22 cellular contexts compared by ENCODE assay signal in the genomic region with DNA sequence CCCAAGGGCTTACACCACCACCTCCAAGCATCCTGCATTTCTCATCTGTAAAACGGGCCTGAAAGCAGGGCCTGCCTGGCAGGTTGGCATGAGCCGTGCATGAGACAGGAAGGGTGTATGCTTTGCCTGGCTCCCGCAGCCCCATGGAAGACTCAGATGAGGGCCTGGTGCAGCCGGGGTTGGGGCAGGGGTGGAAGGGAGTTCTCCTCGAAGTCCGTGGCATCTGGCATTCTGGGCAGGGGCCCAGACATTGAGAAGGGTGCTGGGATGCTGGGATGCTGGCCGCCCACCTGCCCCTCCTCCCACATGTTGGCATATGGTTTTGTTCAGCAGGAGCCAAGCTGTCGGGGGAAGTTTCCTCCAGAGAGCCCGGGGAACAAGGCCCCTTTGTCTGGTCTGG. TPM values are rescaled to one million over a fixed set of nuclear protein-coding genes. Genes with fewer than 3 reads are reported as not detected.
DNase-seq lines count a peak whose midpoint lies in the region; ATAC-seq, FAIRE-seq and TF ChIP-seq lines count a peak whose summit lies in the region.
"Had no signal": no experiment of that assay in that cellular context is flagged by ENCODE, and none has a peak within 500 bp of the region (broad histone marks: within the 10 kb centered on the region; RNA-seq: fewer than 3 reads in every experiment).

No MANE protein-coding gene starts in this region.

- H3K36me3 ChIP-seq in KOPT-K1 (ENCODE audit: insufficient read depth, low read length) = no peaks in the 10 kb centered on the region
- H3K36me3 ChIP-seq in SK-N-SH (replicated peaks in 1 of 2; ENCODE audit: control insufficient read depth in 1 of 2, insufficient read depth in 2 of 2, low read length in 1 of 2) = no peaks in the 10 kb centered on the region
- no peaks in the 10 kb centered on the region for H3K36me3 ChIP-seq in kidney (ENCODE audit: control insufficient read depth in 1 of 2, insufficient read depth in 2 of 2, low read length in 2 of 2)
- no peaks in the 10 kb centered on the region for H3K36me3 ChIP-seq in tibial nerve
- H3K36me3 ChIP-seq in uterus = no peaks in the 10 kb centered on the region
- H3K36me3 ChIP-seq: gastrocnemius medialis had no signal

- H3K27ac ChIP-seq in KOPT-K1 (ENCODE audit: low read depth, low read length, poor library complexity, severe bottlenecking) = peak overlapping the region; percentile 54
- peak overlapping the region in 1 of 2 experiments; percentile 24; a peak in 1 of 4 replicates for H3K27ac ChIP-seq in SK-N-SH (ENCODE audit: low read depth in 2 of 2, low read length in 1 of 2)
- no peak overlapping the region for H3K27ac ChIP-seq in kidney (ENCODE audit: low read depth in 2 of 2, low read length in 2 of 2)
- H3K27ac ChIP-seq in tibial nerve = peak overlapping the region in 3 of 4 donors; percentile 62 to 75 (median 67)
- H3K27ac ChIP-seq in uterus = no peak overlapping the region

- H3K4me3 ChIP-seq in SK-N-SH (ENCODE audit: low read depth in 2 of 2, low read length in 1 of 2) (no peak overlapping the region), kidney (ENCODE audit: low read length in 2 of 2) (no peak overlapping the region), tibial nerve (no peak overlapping the region), uterus (no peak overlapping the region)
- H3K4me3 ChIP-seq: gastrocnemius medialis, mucosa of descending colon had no signal

- FAIRE-seq in kidney (lab: Jason Lieb, UNC) = no peak
- FAIRE-seq: GM12892 had no signal

- no peak for TF ChIP-seq POLR2A in tibial nerve (IDR thresholded peaks at IDR 0.05)
- TF ChIP-seq POLR2A in uterus (IDR thresholded peaks at IDR 0.05) = no peak

- no peaks in the 10 kb centered on the region for H3K9me2 ChIP-seq in SK-N-SH

- CTCF ChIA-PET in SK-N-SH (lab: Yijun Ruan, JAX) = interaction anchor here (0.9 to 2.5 kb wide), 6 partner anchors 10 to 541 kb away, joined by 3 to 12 read pairs (median 5); no protein-coding TSS in a partner anchor

- no peak overlapping the region for H2AFZ ChIP-seq in SK-N-SH (ENCODE audit: low read depth)

- H3K27me3 ChIP-seq in SK-N-SH (ENCODE audit: insufficient read depth) (no peaks in the 10 kb centered on the region), tibial nerve (no peaks in the 10 kb centered on the region), uterus (no peaks in the 10 kb centered on the region)
- H3K27me3 ChIP-seq: gastrocnemius medialis had no signal

- no peaks in the 10 kb centered on the region for H3K79me2 ChIP-seq in SK-N-SH (ENCODE audit: insufficient read depth)

- POLR2A ChIA-PET in SK-N-SH (lab: Yijun Ruan, JAX) = no interaction called here

- no peaks in the 10 kb centered on the region for H4K20me1 ChIP-seq in SK-N-SH (ENCODE audit: insufficient read depth)

- no peak for TF ChIP-seq RAD21 in SK-N-SH (IDR thresholded peaks at IDR 0.05; ENCODE audit: low read length)

- DNase-seq in SK-N-SH = peak; percentile 74
- peak; percentile 50 for DNase-seq in kidney
- DNase-seq in tibial nerve (ENCODE audit: low spot score in 2 of 2) = no peak
- DNase-seq in uterus = no peak
- no peak for DNase-seq in NCI-H2107 treated with DMSO at 0.1 percent for 48 hours (lab: John Stamatoyannopoulos, UW; ENCODE audit: unreplicated experiment)
- no peak for DNase-seq in D341Med (ENCODE audit: low spot score)
- DNase-seq: activated CD4-positive, CD25-positive, alpha-beta regulatory T cell; activated CD8-positive, alpha-beta memory T cell treated with anti-CD3 and anti-CD28 coated beads for 24 hours; activated T-cell treated with anti-CD3 and anti-CD28 coated beads, Interleukin-2, amount 50 U/mL, for 72 hours; cortex of kidney; DMS153; gastrocnemius medialis; mucosa of descending colon; NCI-H146; NCI-H526 treated with DMSO at 0.1 percent for 48 hours; stimulated activated CD4-positive, alpha-beta T cell treated with anti-CD3 and anti-CD28 coated beads, Interleukin-2, amount 100 ng/mL, for 48 hours had no signal

- WGBS in SK-N-SH (ENCODE audit: low lambda C conversion rate) = 44% methylated on average over 7 of the region's 9 CpGs
- WGBS in tibial nerve, 2 donors = 32 to 52% methylated on average over 9 of the region's 9 CpGs

- TF ChIP-seq CTCF in SK-N-SH (IDR thresholded peaks at IDR 0.05) (no peak), kidney (IDR thresholded peaks at IDR 0.05; ENCODE audit: borderline replicate concordance, extremely low read depth, insufficient read depth) (no peak), tibial nerve (IDR thresholded peaks at IDR 0.05) (no peak), uterus (IDR thresholded peaks at IDR 0.05) (no peak)

- H3K9ac ChIP-seq in SK-N-SH (no peak overlapping the region), kidney (ENCODE audit: low read length in 2 of 2) (no peak overlapping the region)

- intact Hi-C loops in kidney (cut with DNase I) = no loop called here
- intact Hi-C loops in uterus (cut with DNase I; ENCODE audit: low total_unique reads) = no loop called here

- no peak for ATAC-seq in HG02973 (IDR thresholded peaks at IDR 0.05; ENCODE audit: unreplicated experiment)
- ATAC-seq: activated T-cell treated with anti-CD3 and anti-CD28 coated beads, Interleukin-2, amount 50 U/mL, for 72 hours; gastrocnemius medialis; left lobe of liver; mucosa of descending colon had no signal

- TF ChIP-seq EP300 in SK-N-SH (IDR thresholded peaks at IDR 0.05; ENCODE audit: borderline replicate concordance in 1 of 2, low read depth in 1 of 2, low read length in 1 of 2) = no peak; a peak in 1 of 4 replicates
- TF ChIP-seq EP300 in tibial nerve (IDR thresholded peaks at IDR 0.05) = peak in 1 of 2 donors; percentile 56

- peaks cover 3% of the 10 kb centered on the region for H3F3A ChIP-seq in SK-N-SH (replicated peaks; ENCODE audit: insufficient read depth)

- H3K4me1 ChIP-seq in SK-N-SH (ENCODE audit: control insufficient read depth in 1 of 2, insufficient read depth in 2 of 2, low read depth in 1 of 2, low read length in 1 of 2) (peaks cover 0 to 13% of the 10 kb centered on the region in 2 experiments; a peak in 1 of 4 replicates), kidney (ENCODE audit: control insufficient read depth in 1 of 2, insufficient read depth in 1 of 2, low read depth in 1 of 2, low read length in 2 of 2) (no peaks in the 10 kb centered on the region), tibial nerve (peaks cover 0 to 88% (median 28%) of the 10 kb centered on the region in 4 donors), uterus (no peaks in the 10 kb centered on the region)

- H3K4me2 ChIP-seq in SK-N-SH = no peak overlapping the region

- H3K9me3 ChIP-seq in KOPT-K1 (ENCODE audit: insufficient read depth, low read length, poor library complexity, severe bottlenecking) = no peaks in the 10 kb centered on the region
- no peaks in the 10 kb centered on the region for H3K9me3 ChIP-seq in SK-N-SH
- H3K9me3 ChIP-seq in kidney (ENCODE audit: control insufficient read depth in 1 of 2, low read length in 2 of 2) = no peaks in the 10 kb centered on the region
- H3K9me3 ChIP-seq in tibial nerve = no peaks in the 10 kb centered on the region
- no peaks in the 10 kb centered on the region for H3K9me3 ChIP-seq in uterus
- H3K9me3 ChIP-seq: gastrocnemius medialis, mucosa of descending colon had no signal

TF ChIP-seq in SK-N-SH, 30 proteins besides CTCF, POLR2A, EP300 and RAD21:
- TF ChIP-seq CHD2 (IDR thresholded peaks at IDR 0.05; ENCODE audit: low read length, partially characterized antibody) = peak; percentile 30
- TF ChIP-seq RCOR1 (IDR thresholded peaks at IDR 0.05; ENCODE audit: low read length) = no peak

RNA-seq across cellular contexts. Expression of a gene that starts 13.0 kb away (rescaled TPM):
- 4.8 and 5.2 TPM in 2 replicates for polyA plus RNA-seq in SK-N-SH (2012; rRNA removed)
- polyA plus RNA-seq in SK-N-SH (2012; cell fraction: cytosol; rRNA removed) = 1.5 and 2.6 TPM in 2 replicates
- 4.4 and 5.2 TPM in 2 replicates for polyA plus RNA-seq in SK-N-SH (2012; cell fraction: nucleus; rRNA removed)
- 43.4 TPM for total RNA-seq in kidney
- 3.2 TPM for polyA plus RNA-seq in kidney (ENCODE audit: insufficient read depth, low read depth, low replicate concordance)
- total RNA-seq in tibial nerve = 100 to 1,000 TPM; 185 to 445 (median 240) TPM
- 100 to 1,000 TPM in 1 of 4 donors, 10 to 100 TPM in 3; 39.2 to 217 (median 48.6) TPM for total RNA-seq in uterus
- total RNA-seq: MCF 10A, OCI-LY7 had no signal

RNA-seq across cellular contexts. Expression of a gene that starts 55.8 kb away (rescaled TPM):
- polyA plus RNA-seq in SK-N-SH (2012; rRNA removed) (13.9 and 17.5 TPM in 2 replicates), kidney (ENCODE audit: insufficient read depth, low read depth, low replicate concordance) (43.7 TPM)
- 7.3 and 11.6 TPM in 2 replicates for polyA plus RNA-seq in SK-N-SH (2012; cell fraction: cytosol; rRNA removed)
- 12.8 and 15.7 TPM in 2 replicates for polyA plus RNA-seq in SK-N-SH (2012; cell fraction: nucleus; rRNA removed)
- total RNA-seq in kidney (28.3 TPM), tibial nerve (10 to 100 TPM; 20.9 to 25.1 (median 23.9) TPM), uterus (10 to 100 TPM in 3 of 4 donors, 1 to 10 TPM in 1; 7.4 to 20.6 (median 11.7) TPM)

Comparison
In these comparisons a context has a peak if more than half of its experiments do, and no peak if none do; other contexts are left out.
1. H3K27ac ChIP-seq: peak in KOPT-K1 (single experiment) and tibial nerve (3 of 4); none in kidney (0 of 2) and uterus (0 of 2).
2. DNase-seq: peak in SK-N-SH (single experiment) and kidney (single experiment); none in tibial nerve (0 of 2), uterus (0 of 2), NCI-H2107 treated with DMSO at 0.1 percent for 48 hours (single experiment) and D341Med (single experiment).